Comparison of ENCODE assay signal across 2 cellular contexts in the genomic region with DNA sequence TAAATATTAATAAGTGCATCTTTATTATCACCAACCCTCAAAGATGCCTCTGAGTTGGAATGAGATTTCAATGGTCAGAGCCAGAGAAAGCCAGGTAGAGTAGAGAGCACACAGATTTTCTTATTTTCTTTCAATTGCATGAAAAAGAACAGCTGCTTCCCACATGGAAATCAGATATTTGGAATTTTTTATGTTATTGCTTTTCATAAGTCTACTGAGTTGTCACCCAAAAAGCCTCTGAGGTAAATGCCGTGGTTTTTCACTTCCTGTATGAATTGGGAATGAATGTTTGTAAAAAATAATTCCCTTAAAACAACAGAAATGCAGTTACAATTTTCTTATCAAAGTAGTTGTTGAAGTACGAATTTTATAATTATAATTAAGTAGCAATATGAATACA.
TF ChIP-seq lines count a peak whose summit lies in the region.

No MANE protein-coding gene starts in this region.

TF ChIP-seq in SK-N-SH, 30 proteins besides CTCF, POLR2A, EP300 and RAD21:
- TF ChIP-seq FOSL2 (IDR thresholded peaks at IDR 0.05; ENCODE audit: borderline replicate concordance, low read depth) (no peak), TEAD4 (IDR thresholded peaks at IDR 0.05; ENCODE audit: borderline replicate concordance, insufficient read depth) (peak; percentile 25; the same call in 1 of the 2 replicates), NFIC (IDR thresholded peaks at IDR 0.05; ENCODE audit: borderline replicate concordance) (0 out of 2 replicates have a peak, but pooled peaks have one; percentile 5), EZH2phosphoT487 (IDR thresholded peaks at IDR 0.05; ENCODE audit: borderline replicate concordance, low read depth) (no peak), PBX3 (IDR thresholded peaks at IDR 0.05) (peak; percentile 32; the same call in 1 of the 2 replicates), TCF12 (IDR thresholded peaks at IDR 0.05) (peak; percentile 84), MEF2A (IDR thresholded peaks at IDR 0.05; ENCODE audit: borderline replicate concordance, low read depth) (no peak), USF2 (IDR thresholded peaks at IDR 0.05; ENCODE audit: borderline replicate concordance, low read depth, low read length) (no peak)
- TF ChIP-seq, protein P1, sequence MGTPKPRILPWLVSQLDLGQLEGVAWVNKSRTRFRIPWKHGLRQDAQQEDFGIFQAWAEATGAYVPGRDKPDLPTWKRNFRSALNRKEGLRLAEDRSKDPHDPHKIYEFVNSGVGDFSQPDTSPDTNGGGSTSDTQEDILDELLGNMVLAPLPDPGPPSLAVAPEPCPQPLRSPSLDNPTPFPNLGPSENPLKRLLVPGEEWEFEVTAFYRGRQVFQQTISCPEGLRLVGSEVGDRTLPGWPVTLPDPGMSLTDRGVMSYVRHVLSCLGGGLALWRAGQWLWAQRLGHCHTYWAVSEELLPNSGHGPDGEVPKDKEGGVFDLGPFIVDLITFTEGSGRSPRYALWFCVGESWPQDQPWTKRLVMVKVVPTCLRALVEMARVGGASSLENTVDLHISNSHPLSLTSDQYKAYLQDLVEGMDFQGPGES (IDR thresholded peaks at IDR 0.05; ENCODE audit: low read depth, low read length), result no peak
- TF ChIP-seq, protein P2, sequence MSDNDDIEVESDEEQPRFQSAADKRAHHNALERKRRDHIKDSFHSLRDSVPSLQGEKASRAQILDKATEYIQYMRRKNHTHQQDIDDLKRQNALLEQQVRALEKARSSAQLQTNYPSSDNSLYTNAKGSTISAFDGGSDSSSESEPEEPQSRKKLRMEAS (IDR thresholded peaks at IDR 0.05; ENCODE audit: low read depth), result 0 out of 2 replicates have a peak, but pooled peaks have one; percentile 24

TF ChIP-seq in SK-N-SH treated with all-trans-retinoic acid at 6 μM for 48 hours, 23 proteins besides CTCF, POLR2A, EP300 and RAD21:
- TF ChIP-seq PATZ1 (CRISPR knock-in tag; IDR thresholded peaks at IDR 0.05; ENCODE audit: borderline replicate concordance) (no peak), PPARA (CRISPR knock-in tag; IDR thresholded peaks at IDR 0.05; ENCODE audit: borderline replicate concordance) (no peak), TOX (CRISPR knock-in tag; IDR thresholded peaks at IDR 0.05; ENCODE audit: borderline replicate concordance) (no peak), ISL1 (CRISPR knock-in tag; IDR thresholded peaks at IDR 0.05) (no peak), GLIS3 (CRISPR knock-in tag; IDR thresholded peaks at IDR 0.05) (no peak), BACH2 (CRISPR knock-in tag; IDR thresholded peaks at IDR 0.05; ENCODE audit: borderline replicate concordance) (no peak), ZFP3 (CRISPR knock-in tag; IDR thresholded peaks at IDR 0.05) (no peak)
